1 cellular context compared by ENCODE assay signal in the genomic region with DNA sequence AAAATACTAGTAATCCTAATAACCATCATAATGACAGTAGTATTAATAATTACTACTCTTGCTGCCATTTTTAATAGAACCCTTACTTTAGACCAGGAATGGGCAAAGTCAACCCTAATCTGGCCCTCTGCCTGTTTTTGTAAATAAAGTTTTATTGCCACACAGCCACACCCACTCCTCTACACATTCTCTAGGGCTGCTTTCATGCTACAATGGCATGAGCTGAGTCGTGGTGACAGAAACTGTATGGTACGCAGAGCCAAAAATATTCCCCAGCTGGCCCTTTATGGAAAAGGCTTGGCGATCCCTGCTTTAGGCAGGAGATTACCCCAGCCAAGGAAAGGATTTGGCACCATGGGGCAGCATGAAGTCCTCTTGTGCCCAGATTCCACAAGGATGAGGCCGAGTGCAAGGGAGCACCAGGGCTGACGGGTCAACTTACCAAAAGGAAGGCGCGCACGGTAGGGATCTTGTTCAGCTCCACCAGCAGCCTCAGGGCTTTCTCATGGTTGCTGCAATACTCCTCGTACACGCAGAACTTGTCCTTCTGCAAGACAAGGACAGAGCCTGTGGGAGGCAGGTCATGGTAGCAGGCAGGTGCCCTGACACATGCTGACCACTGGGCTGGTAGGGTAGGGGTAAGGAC.
TF ChIP-seq lines count a peak whose summit lies in the region.

No MANE protein-coding gene starts in this region.

TF ChIP-seq in K562, 482 proteins besides CTCF, POLR2A, EP300 and RAD21 (continued from another document):
- TF ChIP-seq, protein P1, sequence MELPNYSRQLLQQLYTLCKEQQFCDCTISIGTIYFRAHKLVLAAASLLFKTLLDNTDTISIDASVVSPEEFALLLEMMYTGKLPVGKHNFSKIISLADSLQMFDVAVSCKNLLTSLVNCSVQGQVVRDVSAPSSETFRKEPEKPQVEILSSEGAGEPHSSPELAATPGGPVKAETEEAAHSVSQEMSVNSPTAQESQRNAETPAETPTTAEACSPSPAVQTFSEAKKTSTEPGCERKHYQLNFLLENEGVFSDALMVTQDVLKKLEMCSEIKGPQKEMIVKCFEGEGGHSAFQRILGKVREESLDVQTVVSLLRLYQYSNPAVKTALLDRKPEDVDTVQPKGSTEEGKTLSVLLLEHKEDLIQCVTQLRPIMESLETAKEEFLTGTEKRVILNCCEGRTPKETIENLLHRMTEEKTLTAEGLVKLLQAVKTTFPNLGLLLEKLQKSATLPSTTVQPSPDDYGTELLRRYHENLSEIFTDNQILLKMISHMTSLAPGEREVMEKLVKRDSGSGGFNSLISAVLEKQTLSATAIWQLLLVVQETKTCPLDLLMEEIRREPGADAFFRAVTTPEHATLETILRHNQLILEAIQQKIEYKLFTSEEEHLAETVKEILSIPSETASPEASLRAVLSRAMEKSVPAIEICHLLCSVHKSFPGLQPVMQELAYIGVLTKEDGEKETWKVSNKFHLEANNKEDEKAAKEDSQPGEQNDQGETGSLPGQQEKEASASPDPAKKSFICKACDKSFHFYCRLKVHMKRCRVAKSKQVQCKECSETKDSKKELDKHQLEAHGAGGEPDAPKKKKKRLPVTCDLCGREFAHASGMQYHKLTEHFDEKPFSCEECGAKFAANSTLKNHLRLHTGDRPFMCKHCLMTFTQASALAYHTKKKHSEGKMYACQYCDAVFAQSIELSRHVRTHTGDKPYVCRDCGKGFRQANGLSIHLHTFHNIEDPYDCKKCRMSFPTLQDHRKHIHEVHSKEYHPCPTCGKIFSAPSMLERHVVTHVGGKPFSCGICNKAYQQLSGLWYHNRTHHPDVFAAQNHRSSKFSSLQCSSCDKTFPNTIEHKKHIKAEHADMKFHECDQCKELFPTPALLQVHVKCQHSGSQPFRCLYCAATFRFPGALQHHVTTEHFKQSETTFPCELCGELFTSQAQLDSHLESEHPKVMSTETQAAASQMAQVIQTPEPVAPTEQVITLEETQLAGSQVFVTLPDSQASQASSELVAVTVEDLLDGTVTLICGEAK (IDR thresholded peaks at IDR 0.05): peak; percentile 89
- TF ChIP-seq, protein P1 (CRISPR knock-in tag; IDR thresholded peaks at IDR 0.05): peak; percentile 85
- TF ChIP-seq, protein P2, sequence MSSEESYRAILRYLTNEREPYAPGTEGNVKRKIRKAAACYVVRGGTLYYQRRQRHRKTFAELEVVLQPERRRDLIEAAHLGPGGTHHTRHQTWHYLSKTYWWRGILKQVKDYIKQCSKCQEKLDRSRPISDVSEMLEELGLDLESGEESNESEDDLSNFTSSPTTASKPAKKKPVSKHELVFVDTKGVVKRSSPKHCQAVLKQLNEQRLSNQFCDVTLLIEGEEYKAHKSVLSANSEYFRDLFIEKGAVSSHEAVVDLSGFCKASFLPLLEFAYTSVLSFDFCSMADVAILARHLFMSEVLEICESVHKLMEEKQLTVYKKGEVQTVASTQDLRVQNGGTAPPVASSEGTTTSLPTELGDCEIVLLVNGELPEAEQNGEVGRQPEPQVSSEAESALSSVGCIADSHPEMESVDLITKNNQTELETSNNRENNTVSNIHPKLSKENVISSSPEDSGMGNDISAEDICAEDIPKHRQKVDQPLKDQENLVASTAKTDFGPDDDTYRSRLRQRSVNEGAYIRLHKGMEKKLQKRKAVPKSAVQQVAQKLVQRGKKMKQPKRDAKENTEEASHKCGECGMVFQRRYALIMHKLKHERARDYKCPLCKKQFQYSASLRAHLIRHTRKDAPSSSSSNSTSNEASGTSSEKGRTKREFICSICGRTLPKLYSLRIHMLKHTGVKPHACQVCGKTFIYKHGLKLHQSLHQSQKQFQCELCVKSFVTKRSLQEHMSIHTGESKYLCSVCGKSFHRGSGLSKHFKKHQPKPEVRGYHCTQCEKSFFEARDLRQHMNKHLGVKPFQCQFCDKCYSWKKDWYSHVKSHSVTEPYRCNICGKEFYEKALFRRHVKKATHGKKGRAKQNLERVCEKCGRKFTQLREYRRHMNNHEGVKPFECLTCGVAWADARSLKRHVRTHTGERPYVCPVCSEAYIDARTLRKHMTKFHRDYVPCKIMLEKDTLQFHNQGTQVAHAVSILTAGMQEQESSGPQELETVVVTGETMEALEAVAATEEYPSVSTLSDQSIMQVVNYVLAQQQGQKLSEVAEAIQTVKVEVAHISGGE (CRISPR knock-in tag; IDR thresholded peaks at IDR 0.05): 0 out of 6 replicates have a peak, but pooled peaks of 1 of the 3 experiments have one; percentile 7
